Comparison of ENCODE assay signal across 9 cellular contexts in genomic region chr5:103224118-103224893, GRCh38. TPM values are rescaled to one million over a fixed set of nuclear protein-coding genes. Genes with fewer than 3 reads are reported as not detected.
A peak's percentile ranks its signal among the peaks of the same experiment; 100 is the strongest.
DNase-seq lines count a peak whose midpoint lies in the region; ATAC-seq, FAIRE-seq and TF ChIP-seq lines count a peak whose summit lies in the region.
"Had no signal": no experiment of that assay in that cellular context is flagged by ENCODE, and none has a peak within 500 bp of the region (broad histone marks: within the 10 kb centered on the region; RNA-seq: fewer than 3 reads in every experiment).

No MANE protein-coding gene starts in this region.

- in situ Hi-C loops in KBM-7 (cut with MboI; ENCODE audit: low pct_unique_long_range_greater_than_20kb, low sequenced_read_pairs): no loop called here

- H3K27ac Mint-ChIP-seq in activated CD4-positive, alpha-beta T cell treated with anti-CD3 and anti-CD28 coated beads for 36 hours: no peak overlapping the region

- no peaks in the 10 kb centered on the region for H3K27me3 ChIP-seq in body of pancreas
- H3K27me3 ChIP-seq: ovary had no signal

- H3K4me3 ChIP-seq in body of pancreas: no peak overlapping the region
- H3K4me3 ChIP-seq: ovary had no signal

- ATAC-seq in activated CD4-positive, alpha-beta T cell treated with anti-CD3 and anti-CD28 coated beads for 36 hours: peak; percentile 91
- ATAC-seq in body of pancreas: peak; percentile 90

- 49 to 61% methylated on average over 7 to 11 of the region's 11 CpGs for WGBS in body of pancreas, 2 donors

- H3K36me3 Mint-ChIP-seq in activated CD4-positive, alpha-beta T cell treated with anti-CD3 and anti-CD28 coated beads for 36 hours (ENCODE audit: low read depth): peaks cover 3% of the 10 kb centered on the region

- peak; percentile 98 for FAIRE-seq in H54 (lab: Jason Lieb, UNC)

- H3K9me3 ChIP-seq in body of pancreas: no peaks in the 10 kb centered on the region
- H3K9me3 ChIP-seq: ovary had no signal

- peaks cover 7% of the 10 kb centered on the region for H3K27me3 Mint-ChIP-seq in activated CD4-positive, alpha-beta T cell treated with anti-CD3 and anti-CD28 coated beads for 36 hours

- H3K36me3 ChIP-seq in body of pancreas (replicated peaks in 1 of 2; ENCODE audit: insufficient read depth in 1 of 2, low read depth in 2 of 2): no peaks in the 10 kb centered on the region
- H3K36me3 ChIP-seq: ovary had no signal

- no peaks in the 10 kb centered on the region for H3K9me3 Mint-ChIP-seq in activated CD4-positive, alpha-beta T cell treated with anti-CD3 and anti-CD28 coated beads for 36 hours (ENCODE audit: low read depth)

- POLR2A ChIA-PET in activated CD4-positive, alpha-beta T cell treated with anti-CD3 and anti-CD28 coated beads for 36 hours (lab: Charles Lee): interaction anchor here (0.6 kb wide), 1 partner anchor 13 kb away, joined by 5 read pairs; no protein-coding TSS in a partner anchor

- no peaks in the 10 kb centered on the region for H3K4me1 ChIP-seq in body of pancreas

- peak; percentile 51 for DNase-seq in activated CD4-positive, alpha-beta T cell treated with anti-CD3 and anti-CD28 coated beads for 36 hours
- no peak for DNase-seq in activated CD4-positive, alpha-beta T cell treated with anti-CD3 and anti-CD28 coated beads for 1 hour
- peak; percentile 20 for DNase-seq in H54 (ENCODE audit: insufficient read length, low spot score)
- peak; percentile 84 for DNase-seq in KBM-7
- DNase-seq in SHP77 (lab: John Stamatoyannopoulos, UW): peak; percentile 33 to 51
- DNase-seq in body of pancreas: peak; percentile 31 to 65 (median 45)
- DNase-seq in iris pigment epithelial cell (ENCODE audit: low read depth): peak; percentile 84
- DNase-seq in stimulated activated CD4-positive, alpha-beta T cell treated with anti-CD3 and anti-CD28 coated beads, Interleukin-2, amount 100 ng/mL, for 48 hours: peak; percentile 13 to 15

- no peak overlapping the region for H3K27ac ChIP-seq in body of pancreas
- H3K27ac ChIP-seq: ovary had no signal

- CTCF ChIA-PET in activated CD4-positive, alpha-beta T cell treated with anti-CD3 and anti-CD28 coated beads for 36 hours (lab: Charles Lee): interaction anchor here (0.6 to 3.1 kb wide), 23 partner anchors 9 to 896 kb away, joined by 3 to 23 read pairs (median 3); no protein-coding TSS in a partner anchor

- H3K4me3 Mint-ChIP-seq in activated CD4-positive, alpha-beta T cell treated with anti-CD3 and anti-CD28 coated beads for 36 hours: no peak overlapping the region

- TF ChIP-seq POLR2A in H54 (IDR thresholded peaks at IDR 0.05; ENCODE audit: low read depth, low read length) (no peak), body of pancreas (IDR thresholded peaks at IDR 0.05) (no peak)

- peak; percentile 39 to 68 (median 56) for TF ChIP-seq CTCF in body of pancreas (IDR thresholded peaks at IDR 0.05)

- intact Hi-C loops in activated CD4-positive, alpha-beta T cell treated with anti-CD3 and anti-CD28 coated beads for 36 hours (cut with DNase I, micrococcal nuclease): loop anchor here in 1 of 2 experiments (1.0 to 10.0 kb wide), 4 partner anchors 180 to 688 kb away; no protein-coding TSS in a partner anchor
- intact Hi-C loops in body of pancreas (cut with DNase I): no loop called here

- H3K4me1 Mint-ChIP-seq in activated CD4-positive, alpha-beta T cell treated with anti-CD3 and anti-CD28 coated beads for 36 hours: no peaks in the 10 kb centered on the region

RNA-seq across cellular contexts. Expression of gene MACIR, which starts 34.3 kb away (rescaled TPM):
- 1 to 10 TPM; 9.4 to 9.8 TPM for total RNA-seq in activated CD4-positive, alpha-beta T cell treated with anti-CD3 and anti-CD28 coated beads for 36 hours
- 1 to 10 TPM; 6.2 to 6.3 TPM for total RNA-seq in body of pancreas
